In genomic region chr3:140942221-140943104, GRCh38 we compare ENCODE assay signal across 8 cellular contexts. TPM values are rescaled to one million over a fixed set of nuclear protein-coding genes. Genes with fewer than 3 reads are reported as not detected.
DNase-seq lines count a peak whose midpoint lies in the region; ATAC-seq and TF ChIP-seq lines count a peak whose summit lies in the region.

No MANE protein-coding gene starts in this region.

- TF ChIP-seq CTCF in RWPE1 (conservative IDR thresholded peaks at IDR 0.05; ENCODE audit: low read depth) (no peak), cardiac muscle cell (IDR thresholded peaks at IDR 0.05; ENCODE audit: low read depth, low read length) (no peak), parathyroid adenoma (IDR thresholded peaks at IDR 0.05) (no peak), uterus (IDR thresholded peaks at IDR 0.05) (no peak)

- H3K4me1 Mint-ChIP-seq in activated naive CD8-positive, alpha-beta T cell (ENCODE audit: low read depth): peaks cover 50% of the 10 kb centered on the region

- peaks cover 37% of the 10 kb centered on the region for H3K79me2 ChIP-seq in parathyroid adenoma

- peak overlapping the region; percentile 94 for H3K27ac ChIP-seq in RWPE1
- peak overlapping the region; percentile 98 for H3K27ac ChIP-seq in cardiac muscle cell
- peak overlapping the region; percentile 96 for H3K27ac ChIP-seq in parathyroid adenoma
- H3K27ac ChIP-seq in uterus: peak overlapping the region; percentile 97 to 98

- DNase-seq in COR-L47 (lab: John Stamatoyannopoulos, UW) (peak; percentile 69), RWPE1 (ENCODE audit: low spot score) (peak; percentile 44), cardiac muscle cell (ENCODE audit: low read depth in 1 of 2, low spot score in 1 of 2) (peak; percentile 68 to 84), uterus (peak; percentile 36 to 42)

- no peak for TF ChIP-seq POLR2A in uterus (IDR thresholded peaks at IDR 0.05)

- H3K27ac Mint-ChIP-seq in activated naive CD8-positive, alpha-beta T cell: peak overlapping the region; percentile 95

- H3K4me3 ChIP-seq in cardiac muscle cell (peak overlapping the region; percentile 86), parathyroid adenoma (ENCODE audit: low read depth, low read length) (peak overlapping the region; percentile 83), uterus (peak overlapping the region; percentile 70 to 89)

- H3K27me3 Mint-ChIP-seq in activated naive CD8-positive, alpha-beta T cell: no peaks in the 10 kb centered on the region

- H3K9ac ChIP-seq in parathyroid adenoma: peak overlapping the region; percentile 71

- CTCF ChIA-PET in RWPE1 (lab: Yijun Ruan, JAX): interaction anchor here (1.0 kb wide), 1 partner anchor 10 kb away, joined by 4 read pairs; no protein-coding TSS in a partner anchor

- H3K9me3 ChIP-seq in cardiac muscle cell (ENCODE audit: low read depth) (no peaks in the 10 kb centered on the region), parathyroid adenoma (ENCODE audit: control insufficient read depth, low read length) (no peaks in the 10 kb centered on the region), uterus (no peaks in the 10 kb centered on the region)

- POLR2A ChIA-PET in RWPE1 (lab: Yijun Ruan, JAX; ENCODE audit: low non-redundant PET): interaction anchor here (0.6 kb wide), 1 partner anchor 109 kb away, joined by 4 read pairs; the partner anchor contains the start of gene SPSB4

- peak overlapping the region; percentile 94 for H2AFZ ChIP-seq in parathyroid adenoma

- no peaks in the 10 kb centered on the region for H3K9me3 Mint-ChIP-seq in activated naive CD8-positive, alpha-beta T cell (ENCODE audit: low read depth)

- peak overlapping the region; percentile 94 for H3K4me3 Mint-ChIP-seq in activated naive CD8-positive, alpha-beta T cell

- H3K36me3 Mint-ChIP-seq in activated naive CD8-positive, alpha-beta T cell: peaks cover 3% of the 10 kb centered on the region

- H3K36me3 ChIP-seq in cardiac muscle cell (no peaks in the 10 kb centered on the region), parathyroid adenoma (ENCODE audit: control insufficient read depth, insufficient read depth, low read length) (no peaks in the 10 kb centered on the region), uterus (no peaks in the 10 kb centered on the region)

- intact Hi-C loops in uterus (cut with DNase I; ENCODE audit: low total_unique reads): no loop called here

- H3K27me3 ChIP-seq in cardiac muscle cell (no peaks in the 10 kb centered on the region), parathyroid adenoma (ENCODE audit: control insufficient read depth, insufficient read depth, low read length) (no peaks in the 10 kb centered on the region), uterus (no peaks in the 10 kb centered on the region)

- H3K4me2 ChIP-seq in parathyroid adenoma (ENCODE audit: low read length): peak overlapping the region; percentile 79

- H3K4me1 ChIP-seq in cardiac muscle cell (ENCODE audit: low read depth) (peaks cover 29% of the 10 kb centered on the region), parathyroid adenoma (peaks cover 9% of the 10 kb centered on the region), uterus (peaks cover 0 to 10% of the 10 kb centered on the region in 2 donors)

- ATAC-seq in GM19438 (IDR thresholded peaks at IDR 0.05; ENCODE audit: low read depth, unreplicated experiment): peak; percentile 45
- peak; percentile 43 for ATAC-seq in HG03571 (IDR thresholded peaks at IDR 0.05; ENCODE audit: unreplicated experiment)

RNA-seq across cellular contexts. Expression of gene SLC25A36, which starts 0.8 kb away (rescaled TPM):
- total RNA-seq in cardiac muscle cell (85.7 and 297 TPM in 2 replicates), uterus (100 to 1,000 TPM in 1 of 4 donors, 10 to 100 TPM in 3; 73.2 to 273 (median 83.7) TPM)
- polyA plus RNA-seq in cardiac muscle cell: 70.0 and 105 TPM in 2 replicates

Comparison
In these comparisons a context has a peak if more than half of its experiments do, and no peak if none do; other contexts are left out.
1. Peak in every context shown above with its lines: DNase-seq, ATAC-seq, H3K4me3 ChIP-seq and H3K27ac ChIP-seq.